Comparison of ENCODE assay signal across 21 cellular contexts in the genomic region with DNA sequence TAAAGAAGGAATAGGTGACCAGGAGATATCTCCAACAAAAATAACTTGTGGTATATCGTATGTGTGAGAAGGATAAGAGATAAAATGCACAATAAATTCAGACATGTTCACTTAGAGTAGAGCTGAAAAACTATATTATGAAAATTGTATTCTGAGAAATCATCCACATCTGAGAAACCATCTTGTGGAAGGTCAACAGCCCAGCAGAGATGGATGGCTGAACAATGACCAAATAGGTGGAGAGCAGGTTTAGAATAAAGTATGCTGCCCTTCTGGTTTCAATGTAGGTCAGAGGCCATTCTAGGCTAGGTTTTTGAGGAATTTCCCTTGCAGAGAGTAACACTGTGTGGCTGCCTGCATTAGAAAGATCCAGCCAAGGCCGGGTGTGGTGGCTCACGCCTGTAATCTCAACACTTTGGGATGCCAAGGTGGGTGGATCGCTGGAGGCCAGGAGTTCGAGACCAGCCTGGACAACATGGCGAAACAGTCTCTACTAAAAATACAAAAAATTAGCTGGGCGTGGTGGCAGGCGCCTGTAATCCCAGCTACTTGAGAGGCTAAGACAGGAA. TPM values are rescaled to one million over a fixed set of nuclear protein-coding genes. Genes with fewer than 3 reads are reported as not detected.
DNase-seq lines count a peak whose midpoint lies in the region; ATAC-seq and TF ChIP-seq lines count a peak whose summit lies in the region.
"Had no signal": no experiment of that assay in that cellular context is flagged by ENCODE, and none has a peak within 500 bp of the region (broad histone marks: within the 10 kb centered on the region; RNA-seq: fewer than 3 reads in every experiment).

No MANE protein-coding gene starts in this region.

- WGBS in esophagus, 2 donors = 83 to 90% methylated on average over 8 of the region's 8 CpGs
- 81% methylated on average over 8 of the region's 8 CpGs for WGBS in right cardiac atrium

- H3K27me3 ChIP-seq in PC-9 (ENCODE audit: insufficient read depth, low read depth) (no peaks in the 10 kb centered on the region), esophagus (ENCODE audit: control insufficient read depth in 1 of 2, insufficient read depth in 2 of 2, low read length in 2 of 2) (no peaks in the 10 kb centered on the region), right cardiac atrium (ENCODE audit: control insufficient read depth, insufficient read depth) (no peaks in the 10 kb centered on the region), thoracic aorta (replicated peaks; ENCODE audit: insufficient read depth) (no peaks in the 10 kb centered on the region)
- H3K27me3 ChIP-seq in CD8-positive, alpha-beta memory T cell (ENCODE audit: insufficient read depth, low read length, poor library complexity, severe bottlenecking) = no peaks in the 10 kb centered on the region
- H3K27me3 ChIP-seq: neural progenitor cell had no signal

- H3K36me3 ChIP-seq in PC-9 (ENCODE audit: low read depth) (no peaks in the 10 kb centered on the region), esophagus (ENCODE audit: control insufficient read depth in 2 of 2, insufficient read depth in 2 of 2, low read length in 1 of 2) (no peaks in the 10 kb centered on the region), thoracic aorta (no peaks in the 10 kb centered on the region)
- H3K36me3 ChIP-seq in CD8-positive, alpha-beta memory T cell (ENCODE audit: insufficient read depth, low read length) = no peaks in the 10 kb centered on the region
- H3K36me3 ChIP-seq: neural progenitor cell had no signal

- no peak overlapping the region for H3K4me3 Mint-ChIP-seq in CD8-positive, alpha-beta memory T cell
- H3K4me3 Mint-ChIP-seq: neural progenitor cell; T-helper 2 cell treated with Interferon-gamma antibody and Interleukin-4, amounts not matched to agents 5 μg/mL and 100 μg/mL, for 36 hours had no signal

- BruUV-seq in PC-9 (replicated peaks; lab: Mats Ljungman, UMichigan) = no TSS peak

- H3K27ac ChIP-seq in PC-9 (peak overlapping the region; percentile 32; the same call in 1 of the 2 replicates), esophagus (ENCODE audit: low read depth in 2 of 2, low read length in 1 of 2) (peak overlapping the region; percentile 1 to 47), right cardiac atrium (ENCODE audit: low read length) (peak overlapping the region; percentile 64), thoracic aorta (peak overlapping the region; percentile 51 to 64)
- H3K27ac ChIP-seq in CD8-positive, alpha-beta memory T cell (ENCODE audit: low read depth, low read length) = no peak overlapping the region
- H3K27ac ChIP-seq: C4-2B, neural progenitor cell had no signal

- H2AFZ ChIP-seq in PC-9 = no peak overlapping the region
- H2AFZ ChIP-seq: neural progenitor cell had no signal

- H3K9me3 ChIP-seq in PC-9 (ENCODE audit: insufficient read depth, low read depth) (no peaks in the 10 kb centered on the region), esophagus (ENCODE audit: control insufficient read depth in 2 of 2, insufficient read depth in 1 of 2, low read depth in 1 of 2, low read length in 1 of 2) (no peaks in the 10 kb centered on the region), right cardiac atrium (ENCODE audit: control insufficient read depth, low read length) (no peaks in the 10 kb centered on the region), thoracic aorta (no peaks in the 10 kb centered on the region)
- no peaks in the 10 kb centered on the region for H3K9me3 ChIP-seq in CD8-positive, alpha-beta memory T cell (ENCODE audit: low read length)

- intact Hi-C loops in PC-9 (cut with micrococcal nuclease; ENCODE audit: unreplicated experiment) (loop anchor here (1.0 kb wide), 1 partner anchor 9 kb away; a partner anchor contains a TSS), right cardiac atrium (cut with DNase I) (no loop called here)

- DNase-seq in PC-9 = peak; percentile 40 to 77
- peak; percentile 52 to 81 (median 68) for DNase-seq in right cardiac atrium
- no peak for DNase-seq in thoracic aorta (ENCODE audit: low spot score)
- DNase-seq in central memory CD4-positive, alpha-beta T cell = no peak
- no peak for DNase-seq in NCI-H187 (lab: John Stamatoyannopoulos, UW)
- DNase-seq in CD8-positive, alpha-beta memory T cell = no peak
- DNase-seq: activated CD4-positive, alpha-beta T cell treated with anti-CD3 and anti-CD28 coated beads for 48 hours; activated naive CD4-positive, alpha-beta T cell treated with Interleukin-2 at 50 U/mL for 16 hours; activated T-cell treated with anti-CD3 and anti-CD28 coated beads, Interleukin-2, amount 50 U/mL, for 48 hours; anterior cingulate cortex; foreskin melanocyte; HCEC 1CT; hypothalamus; NCI-H69; posterior cingulate gyrus had no signal

- no peaks in the 10 kb centered on the region for H3K27me3 Mint-ChIP-seq in CD8-positive, alpha-beta memory T cell

- no peaks in the 10 kb centered on the region for H3K9me3 Mint-ChIP-seq in CD8-positive, alpha-beta memory T cell
- H3K9me3 Mint-ChIP-seq: neural progenitor cell; T-helper 2 cell treated with Interferon-gamma antibody and Interleukin-4, amounts not matched to agents 5 μg/mL and 100 μg/mL, for 36 hours had no signal

- TF ChIP-seq CTCF in PC-9 (conservative IDR thresholded peaks at IDR 0.05) (no peak), thoracic aorta (IDR thresholded peaks at IDR 0.05) (no peak)

- H3K4me3 ChIP-seq in PC-9 (no peak overlapping the region), esophagus (ENCODE audit: low read depth in 1 of 2, low read length in 2 of 2) (no peak overlapping the region), right cardiac atrium (ENCODE audit: low read length) (no peak overlapping the region), thoracic aorta (no peak overlapping the region)
- no peak overlapping the region for H3K4me3 ChIP-seq in CD8-positive, alpha-beta memory T cell (ENCODE audit: low read length)
- H3K4me3 ChIP-seq: GM12878, neural progenitor cell had no signal

- H3K9me2 ChIP-seq in PC-9 (ENCODE audit: insufficient read depth) = no peaks in the 10 kb centered on the region

- H3K4me2 ChIP-seq in PC-9 = 0 out of 2 replicates have a peak overlapping the region, but pooled peaks have one; percentile 1
- H3K4me2 ChIP-seq: neural progenitor cell had no signal

- H3K79me2 ChIP-seq in PC-9 (ENCODE audit: low read depth) = no peaks in the 10 kb centered on the region

- no peaks in the 10 kb centered on the region for H4K20me1 ChIP-seq in PC-9 (ENCODE audit: insufficient read depth)

- peak in 1 of 2 donors; percentile 54 for ATAC-seq in right cardiac atrium
- no peak for ATAC-seq in thoracic aorta (ENCODE audit: insufficient number of reproducible peaks, low FRiP score, low read depth)
- ATAC-seq in GM21737 (IDR thresholded peaks at IDR 0.05; ENCODE audit: unreplicated experiment) = no peak
- ATAC-seq: GM12878 had no signal

- H3K4me1 ChIP-seq in PC-9 (replicated peaks; ENCODE audit: insufficient read depth) (peaks cover 27% of the 10 kb centered on the region), esophagus (ENCODE audit: control insufficient read depth in 2 of 2, insufficient read depth in 2 of 2, low read length in 1 of 2) (no peaks in the 10 kb centered on the region), right cardiac atrium (ENCODE audit: control insufficient read depth, insufficient read depth, low read length) (no peaks in the 10 kb centered on the region), thoracic aorta (ENCODE audit: control insufficient read depth in 1 of 2, low read depth in 2 of 2) (peaks cover 5 to 13% of the 10 kb centered on the region in 2 donors)
- no peaks in the 10 kb centered on the region for H3K4me1 ChIP-seq in CD8-positive, alpha-beta memory T cell (ENCODE audit: insufficient read depth, low read length)
- H3K4me1 ChIP-seq: neural progenitor cell had no signal

- no peak overlapping the region for H3K27ac Mint-ChIP-seq in CD8-positive, alpha-beta memory T cell
- H3K27ac Mint-ChIP-seq: neural progenitor cell; T-helper 2 cell treated with Interferon-gamma antibody and Interleukin-4, amounts not matched to agents 5 μg/mL and 100 μg/mL, for 36 hours had no signal

- peaks cover 0 to 14% (median 9%) of the 10 kb centered on the region in 3 donors for H3K4me1 Mint-ChIP-seq in CD8-positive, alpha-beta memory T cell
- H3K4me1 Mint-ChIP-seq: neural progenitor cell had no signal

- POLR2A ChIA-PET in PC-9 (lab: Charles Lee; ENCODE audit: unreplicated experiment) = no interaction called here
- POLR2A ChIA-PET in CD8-positive, alpha-beta memory T cell (lab: Charles Lee) = no interaction called here

- H3F3A ChIP-seq in PC-9 (ENCODE audit: insufficient read depth, low read depth) = peaks cover 12% of the 10 kb centered on the region; the same call in 1 of the 2 replicates

- CTCF ChIA-PET in PC-9 (lab: Charles Lee) = no interaction called here
- CTCF ChIA-PET in CD8-positive, alpha-beta memory T cell (lab: Charles Lee) = no interaction called here

- peaks cover 0 to 8% (median 1%) of the 10 kb centered on the region in 3 donors for H3K36me3 Mint-ChIP-seq in CD8-positive, alpha-beta memory T cell
- H3K36me3 Mint-ChIP-seq: neural progenitor cell had no signal

RNA-seq across cellular contexts. Expression of a gene that starts 8.8 kb away (rescaled TPM):
- 33.1 and 39.8 TPM in 2 replicates for total RNA-seq in PC-9 (2021)
- 10 to 100 TPM; 30.5 to 37.4 TPM for polyA plus RNA-seq in esophagus
- total RNA-seq in right cardiac atrium = 10 to 100 TPM; 23.9 to 51.4 (median 30.1) TPM
- polyA plus RNA-seq in right cardiac atrium = 32.7 TPM
- 100 to 1,000 TPM in 1 of 2 donors, 10 to 100 TPM in 1; 70.4 to 284 TPM for total RNA-seq in thoracic aorta
- 10 to 100 TPM; 36.6 to 37.2 TPM for total RNA-seq in CD8-positive, alpha-beta memory T cell
- polyA plus RNA-seq in CD8-positive, alpha-beta memory T cell = 37.9 TPM

RNA-seq across cellular contexts. Expression of a gene that starts 55.1 kb away (rescaled TPM):
- total RNA-seq in PC-9 (2021) (34.8 and 49.5 TPM in 2 replicates), right cardiac atrium (10 to 100 TPM; 23.9 to 26.3 (median 25.3) TPM), thoracic aorta (10 to 100 TPM; 29.4 to 38.7 TPM)
- polyA plus RNA-seq in esophagus (1 to 10 TPM; 6.9 to 7.4 TPM), right cardiac atrium (8.4 TPM)
- total RNA-seq in CD8-positive, alpha-beta memory T cell = 10 to 100 TPM; 67.7 to 67.9 TPM
- polyA plus RNA-seq in CD8-positive, alpha-beta memory T cell = 54.3 TPM

Comparison
In these comparisons a context has a peak if more than half of its experiments do, and no peak if none do; other contexts are left out.
1. DNase-seq: peak in PC-9 (2 of 2) and right cardiac atrium (3 of 3); none in thoracic aorta (single experiment), central memory CD4-positive, alpha-beta T cell (single experiment), NCI-H187 (0 of 2) and CD8-positive, alpha-beta memory T cell (0 of 5).